In the genomic region with DNA sequence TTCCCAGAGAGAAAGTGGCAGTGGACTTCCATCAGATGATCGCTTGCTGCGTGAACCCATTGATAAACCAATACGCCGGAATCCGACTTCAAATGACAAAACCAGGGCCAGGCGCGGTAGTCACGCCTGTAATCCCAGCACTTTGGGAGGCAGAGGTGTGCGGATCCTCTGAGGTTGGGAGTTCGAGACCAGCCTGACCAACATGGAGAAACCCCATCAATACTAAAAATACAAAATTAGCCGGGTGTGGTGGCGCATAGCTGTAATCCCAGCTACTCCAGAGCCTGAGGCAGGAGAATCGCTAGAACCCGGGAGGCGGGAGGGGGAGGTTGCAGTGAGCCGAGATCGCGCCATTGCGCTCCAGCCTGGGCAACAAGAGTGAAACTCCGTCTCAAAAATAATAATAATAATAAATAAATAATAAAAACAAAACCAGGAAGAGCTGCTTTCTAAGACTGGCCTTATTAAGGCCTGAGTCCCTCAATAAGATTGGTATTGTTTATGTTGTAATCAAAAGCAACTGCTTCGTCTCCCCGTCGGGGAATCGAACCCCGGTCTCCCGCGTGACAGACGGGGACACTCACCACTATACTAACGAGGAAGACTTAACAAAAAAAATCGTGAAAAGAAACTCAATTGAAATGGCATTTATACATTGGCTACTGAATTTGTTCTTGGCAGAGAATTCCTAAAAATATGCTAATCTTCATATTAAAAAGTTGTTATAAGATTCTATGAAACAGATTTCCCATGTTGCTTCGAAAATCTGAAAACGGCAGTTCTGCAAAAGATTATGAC, we compare ENCODE assay signal across 2 cellular contexts.
A peak's percentile ranks its signal among the peaks of the same experiment; 100 is the strongest.
TF ChIP-seq lines count a peak whose summit lies in the region.

No MANE protein-coding gene starts in this region.

TF ChIP-seq in HepG2, 621 proteins besides CTCF, POLR2A, EP300 and RAD21 (continued from another document):
- TF ChIP-seq, protein P1, sequence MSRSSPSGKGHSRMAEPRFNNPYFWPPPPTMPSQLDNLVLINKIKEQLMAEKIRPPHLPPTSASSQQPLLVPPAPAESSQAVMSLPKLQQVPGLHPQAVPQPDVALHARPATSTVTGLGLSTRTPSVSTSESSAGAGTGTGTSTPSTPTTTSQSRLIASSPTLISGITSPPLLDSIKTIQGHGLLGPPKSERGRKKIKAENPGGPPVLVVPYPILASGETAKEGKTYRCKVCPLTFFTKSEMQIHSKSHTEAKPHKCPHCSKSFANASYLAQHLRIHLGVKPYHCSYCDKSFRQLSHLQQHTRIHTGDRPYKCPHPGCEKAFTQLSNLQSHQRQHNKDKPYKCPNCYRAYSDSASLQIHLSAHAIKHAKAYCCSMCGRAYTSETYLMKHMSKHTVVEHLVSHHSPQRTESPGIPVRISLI (CRISPR knock-in tag; IDR thresholded peaks at IDR 0.05; ENCODE audit: borderline replicate concordance) = peak; percentile 99
- TF ChIP-seq, protein P2, sequence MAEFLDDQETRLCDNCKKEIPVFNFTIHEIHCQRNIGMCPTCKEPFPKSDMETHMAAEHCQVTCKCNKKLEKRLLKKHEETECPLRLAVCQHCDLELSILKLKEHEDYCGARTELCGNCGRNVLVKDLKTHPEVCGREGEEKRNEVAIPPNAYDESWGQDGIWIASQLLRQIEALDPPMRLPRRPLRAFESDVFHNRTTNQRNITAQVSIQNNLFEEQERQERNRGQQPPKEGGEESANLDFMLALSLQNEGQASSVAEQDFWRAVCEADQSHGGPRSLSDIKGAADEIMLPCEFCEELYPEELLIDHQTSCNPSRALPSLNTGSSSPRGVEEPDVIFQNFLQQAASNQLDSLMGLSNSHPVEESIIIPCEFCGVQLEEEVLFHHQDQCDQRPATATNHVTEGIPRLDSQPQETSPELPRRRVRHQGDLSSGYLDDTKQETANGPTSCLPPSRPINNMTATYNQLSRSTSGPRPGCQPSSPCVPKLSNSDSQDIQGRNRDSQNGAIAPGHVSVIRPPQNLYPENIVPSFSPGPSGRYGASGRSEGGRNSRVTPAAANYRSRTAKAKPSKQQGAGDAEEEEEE (CRISPR knock-in tag; IDR thresholded peaks at IDR 0.05; ENCODE audit: borderline replicate concordance) = no peak
- TF ChIP-seq HDAC1 (CRISPR knock-in tag; IDR thresholded peaks at IDR 0.05) = no peak
- TF ChIP-seq ZNF850 (CRISPR knock-in tag; conservative IDR thresholded peaks at IDR 0.05) = no peak
- TF ChIP-seq NR2F2 (IDR thresholded peaks at IDR 0.05; ENCODE audit: borderline replicate concordance, low read depth) = 0 out of 2 replicates have a peak, but pooled peaks have one; percentile 23
- TF ChIP-seq, protein P3, sequence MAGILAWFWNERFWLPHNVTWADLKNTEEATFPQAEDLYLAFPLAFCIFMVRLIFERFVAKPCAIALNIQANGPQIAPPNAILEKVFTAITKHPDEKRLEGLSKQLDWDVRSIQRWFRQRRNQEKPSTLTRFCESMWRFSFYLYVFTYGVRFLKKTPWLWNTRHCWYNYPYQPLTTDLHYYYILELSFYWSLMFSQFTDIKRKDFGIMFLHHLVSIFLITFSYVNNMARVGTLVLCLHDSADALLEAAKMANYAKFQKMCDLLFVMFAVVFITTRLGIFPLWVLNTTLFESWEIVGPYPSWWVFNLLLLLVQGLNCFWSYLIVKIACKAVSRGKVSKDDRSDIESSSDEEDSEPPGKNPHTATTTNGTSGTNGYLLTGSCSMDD (CRISPR knock-in tag; IDR thresholded peaks at IDR 0.05) = no peak
- TF ChIP-seq ZNF230 (CRISPR knock-in tag; IDR thresholded peaks at IDR 0.05) = no peak

TF ChIP-seq in K562, 482 proteins besides CTCF, POLR2A, EP300 and RAD21 (continued from another document):
- TF ChIP-seq, protein P4, sequence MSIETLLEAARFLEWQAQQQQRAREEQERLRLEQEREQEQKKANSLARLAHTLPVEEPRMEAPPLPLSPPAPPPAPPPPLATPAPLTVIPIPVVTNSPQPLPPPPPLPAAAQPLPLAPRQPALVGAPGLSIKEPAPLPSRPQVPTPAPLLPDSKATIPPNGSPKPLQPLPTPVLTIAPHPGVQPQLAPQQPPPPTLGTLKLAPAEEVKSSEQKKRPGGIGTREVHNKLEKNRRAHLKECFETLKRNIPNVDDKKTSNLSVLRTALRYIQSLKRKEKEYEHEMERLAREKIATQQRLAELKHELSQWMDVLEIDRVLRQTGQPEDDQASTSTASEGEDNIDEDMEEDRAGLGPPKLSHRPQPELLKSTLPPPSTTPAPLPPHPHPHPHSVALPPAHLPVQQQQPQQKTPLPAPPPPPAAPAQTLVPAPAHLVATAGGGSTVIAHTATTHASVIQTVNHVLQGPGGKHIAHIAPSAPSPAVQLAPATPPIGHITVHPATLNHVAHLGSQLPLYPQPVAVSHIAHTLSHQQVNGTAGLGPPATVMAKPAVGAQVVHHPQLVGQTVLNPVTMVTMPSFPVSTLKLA (conservative IDR thresholded peaks at IDR 0.05) = peak; percentile 17 to 31; a peak in 1 of 4 replicates
- TF ChIP-seq ATF7 (IDR thresholded peaks at IDR 0.05) (0 out of 2 replicates have a peak, but pooled peaks have one; percentile 12), CREM (IDR thresholded peaks at IDR 0.05; ENCODE audit: low read depth) (0 out of 2 replicates have a peak, but pooled peaks have one; percentile 34), POLR3G (IDR thresholded peaks at IDR 0.05; ENCODE audit: extremely low read depth, insufficient read length, insufficient replicate concordance) (peak; percentile 76), XRCC5 (IDR thresholded peaks at IDR 0.05; ENCODE audit: low read depth, low read length) (peak; percentile 53; the same call in 1 of the 2 replicates)
- TF ChIP-seq, protein P5, sequence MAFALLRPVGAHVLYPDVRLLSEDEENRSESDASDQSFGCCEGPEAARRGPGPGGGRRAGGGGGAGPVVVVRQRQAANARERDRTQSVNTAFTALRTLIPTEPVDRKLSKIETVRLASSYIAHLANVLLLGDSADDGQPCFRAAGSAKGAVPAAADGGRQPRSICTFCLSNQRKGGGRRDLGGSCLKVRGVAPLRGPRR (CRISPR knock-in tag; IDR thresholded peaks at IDR 0.05) = no peak
- TF ChIP-seq, protein P6, sequence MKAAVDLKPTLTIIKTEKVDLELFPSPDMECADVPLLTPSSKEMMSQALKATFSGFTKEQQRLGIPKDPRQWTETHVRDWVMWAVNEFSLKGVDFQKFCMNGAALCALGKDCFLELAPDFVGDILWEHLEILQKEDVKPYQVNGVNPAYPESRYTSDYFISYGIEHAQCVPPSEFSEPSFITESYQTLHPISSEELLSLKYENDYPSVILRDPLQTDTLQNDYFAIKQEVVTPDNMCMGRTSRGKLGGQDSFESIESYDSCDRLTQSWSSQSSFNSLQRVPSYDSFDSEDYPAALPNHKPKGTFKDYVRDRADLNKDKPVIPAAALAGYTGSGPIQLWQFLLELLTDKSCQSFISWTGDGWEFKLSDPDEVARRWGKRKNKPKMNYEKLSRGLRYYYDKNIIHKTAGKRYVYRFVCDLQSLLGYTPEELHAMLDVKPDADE (conservative IDR thresholded peaks at IDR 0.05; ENCODE audit: control insufficient read depth, low read depth, low read length) = peak; percentile 89
TF ChIP-seq in K562: peak in this region for 68.
